Comparison of ENCODE assay signal across 16 cellular contexts in the genomic region with DNA sequence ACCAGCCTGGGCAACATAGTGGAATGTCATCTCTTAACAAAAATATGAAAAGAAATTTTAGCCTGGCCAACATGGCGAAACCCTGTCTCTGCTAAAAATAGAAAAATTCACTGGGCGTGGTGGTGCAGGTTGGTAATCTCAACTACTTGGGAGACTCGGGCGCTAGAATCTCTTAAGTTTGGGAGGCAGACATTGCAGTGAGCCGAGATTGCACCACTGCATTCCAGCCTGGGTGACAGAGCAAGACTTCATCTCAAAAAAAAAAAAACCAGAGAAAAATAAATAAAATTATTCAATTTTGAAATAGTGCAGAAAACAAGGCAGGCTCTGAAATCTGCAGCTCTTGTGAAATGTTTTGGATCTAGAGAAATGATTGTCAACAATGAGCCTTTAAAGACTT.
DNase-seq lines count a peak whose midpoint lies in the region; ATAC-seq and TF ChIP-seq lines count a peak whose summit lies in the region.
"Had no signal": no experiment of that assay in that cellular context is flagged by ENCODE, and none has a peak within 500 bp of the region (broad histone marks: within the 10 kb centered on the region; RNA-seq: fewer than 3 reads in every experiment).

No MANE protein-coding gene starts in this region.

- H3K4me3 ChIP-seq in AG10803 (ENCODE audit: low read length) (no peak overlapping the region), cardiac fibroblast (replicated peaks in 1 of 2; ENCODE audit: low read depth in 2 of 2, low read length in 2 of 2) (no peak overlapping the region), fibroblast of pulmonary artery (replicated peaks; ENCODE audit: low read depth, low read length) (no peak overlapping the region)
- H3K4me3 ChIP-seq: GM12878 had no signal

- TF ChIP-seq CTCF in AG10803 (conservative IDR thresholded peaks at IDR 0.05; ENCODE audit: low read length): no peak
- no peak for TF ChIP-seq CTCF in cardiac fibroblast (IDR thresholded peaks at IDR 0.05; ENCODE audit: low read depth, low read length)
- no peak for TF ChIP-seq CTCF in fibroblast of pulmonary artery (IDR thresholded peaks at IDR 0.05; ENCODE audit: low read length, missing control alignments)

- no peak for ATAC-seq in stimulated activated naive CD8-positive, alpha-beta T cell treated with anti-CD3 and anti-CD28 coated beads, Interleukin-15, Interleukin-2, amounts not matched to agents 100 U/mL and 50 U/mL, for 24 hours
- ATAC-seq in SK-N-SH treated with all-trans-retinoic acid at 6 μM for 48 hours: no peak
- ATAC-seq: GM12878 had no signal

- DNase-seq in AG10803 (ENCODE audit: low read depth): peak; percentile 41
- DNase-seq in EH (ENCODE audit: low read depth): peak; percentile 12
- DNase-seq in cardiac fibroblast (ENCODE audit: low read depth in 2 of 2): peak; percentile 26 to 55
- DNase-seq in fibroblast of pulmonary artery (ENCODE audit: low read depth): peak; percentile 27
- no peak for DNase-seq in stimulated activated naive CD8-positive, alpha-beta T cell treated with anti-CD3 and anti-CD28 coated beads, Interleukin-15, Interleukin-2, amounts not matched to agents 100 U/mL and 50 U/mL, for 24 hours
- DNase-seq in DMS153 treated with DMSO at 0.1 percent for 48 hours (lab: John Stamatoyannopoulos, UW; ENCODE audit: unreplicated experiment): no peak
- no peak for DNase-seq in T-helper 2 cell
- DNase-seq: BE2C; C1 segment of cervical spinal cord; Caco-2; CD4-positive, CD25-positive, alpha-beta regulatory T cell; DMS79 treated with DMSO at 0.1 percent for 48 hours; EL; H9 had no signal

TF ChIP-seq in SK-N-SH treated with all-trans-retinoic acid at 6 μM for 48 hours, 23 proteins besides CTCF, POLR2A, EP300 and RAD21:
- no peak for TF ChIP-seq BACH2 (CRISPR knock-in tag; IDR thresholded peaks at IDR 0.05; ENCODE audit: borderline replicate concordance)
- TF ChIP-seq RARB (CRISPR knock-in tag; IDR thresholded peaks at IDR 0.05): no peak
- TF ChIP-seq ISL1 (CRISPR knock-in tag; IDR thresholded peaks at IDR 0.05): no peak
- no peak for TF ChIP-seq OSR1 (CRISPR knock-in tag; IDR thresholded peaks at IDR 0.05)
- TF ChIP-seq, protein P1, sequence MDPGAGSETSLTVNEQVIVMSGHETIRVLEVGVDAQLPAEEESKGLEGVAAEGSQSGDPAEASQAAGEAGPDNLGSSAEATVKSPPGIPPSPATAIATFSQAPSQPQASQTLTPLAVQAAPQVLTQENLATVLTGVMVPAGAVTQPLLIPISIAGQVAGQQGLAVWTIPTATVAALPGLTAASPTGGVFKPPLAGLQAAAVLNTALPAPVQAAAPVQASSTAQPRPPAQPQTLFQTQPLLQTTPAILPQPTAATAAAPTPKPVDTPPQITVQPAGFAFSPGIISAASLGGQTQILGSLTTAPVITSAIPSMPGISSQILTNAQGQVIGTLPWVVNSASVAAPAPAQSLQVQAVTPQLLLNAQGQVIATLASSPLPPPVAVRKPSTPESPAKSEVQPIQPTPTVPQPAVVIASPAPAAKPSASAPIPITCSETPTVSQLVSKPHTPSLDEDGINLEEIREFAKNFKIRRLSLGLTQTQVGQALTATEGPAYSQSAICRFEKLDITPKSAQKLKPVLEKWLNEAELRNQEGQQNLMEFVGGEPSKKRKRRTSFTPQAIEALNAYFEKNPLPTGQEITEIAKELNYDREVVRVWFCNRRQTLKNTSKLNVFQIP (CRISPR knock-in tag; IDR thresholded peaks at IDR 0.05; ENCODE audit: borderline replicate concordance, low read depth): no peak
- TF ChIP-seq ZNF70 (CRISPR knock-in tag; IDR thresholded peaks at IDR 0.05): no peak
- TF ChIP-seq, protein P2, sequence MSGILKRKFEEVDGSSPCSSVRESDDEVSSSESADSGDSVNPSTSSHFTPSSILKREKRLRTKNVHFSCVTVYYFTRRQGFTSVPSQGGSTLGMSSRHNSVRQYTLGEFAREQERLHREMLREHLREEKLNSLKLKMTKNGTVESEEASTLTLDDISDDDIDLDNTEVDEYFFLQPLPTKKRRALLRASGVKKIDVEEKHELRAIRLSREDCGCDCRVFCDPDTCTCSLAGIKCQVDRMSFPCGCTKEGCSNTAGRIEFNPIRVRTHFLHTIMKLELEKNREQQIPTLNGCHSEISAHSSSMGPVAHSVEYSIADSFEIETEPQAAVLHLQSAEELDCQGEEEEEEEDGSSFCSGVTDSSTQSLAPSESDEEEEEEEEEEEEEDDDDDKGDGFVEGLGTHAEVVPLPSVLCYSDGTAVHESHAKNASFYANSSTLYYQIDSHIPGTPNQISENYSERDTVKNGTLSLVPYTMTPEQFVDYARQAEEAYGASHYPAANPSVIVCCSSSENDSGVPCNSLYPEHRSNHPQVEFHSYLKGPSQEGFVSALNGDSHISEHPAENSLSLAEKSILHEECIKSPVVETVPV (CRISPR knock-in tag; IDR thresholded peaks at IDR 0.05): no peak

Comparison
In these comparisons a context has a peak if more than half of its experiments do, and no peak if none do; other contexts are left out.
1. DNase-seq: peak in AG10803 (single experiment), EH (single experiment), cardiac fibroblast (2 of 2) and fibroblast of pulmonary artery (single experiment); none in stimulated activated naive CD8-positive, alpha-beta T cell treated with anti-CD3 and anti-CD28 coated beads, Interleukin-15, Interleukin-2, amounts not matched to agents 100 U/mL and 50 U/mL, for 24 hours (single experiment), DMS153 treated with DMSO at 0.1 percent for 48 hours (single experiment) and T-helper 2 cell (0 of 5).